ENCODE assay signal across 26 cellular contexts in the genomic region with DNA sequence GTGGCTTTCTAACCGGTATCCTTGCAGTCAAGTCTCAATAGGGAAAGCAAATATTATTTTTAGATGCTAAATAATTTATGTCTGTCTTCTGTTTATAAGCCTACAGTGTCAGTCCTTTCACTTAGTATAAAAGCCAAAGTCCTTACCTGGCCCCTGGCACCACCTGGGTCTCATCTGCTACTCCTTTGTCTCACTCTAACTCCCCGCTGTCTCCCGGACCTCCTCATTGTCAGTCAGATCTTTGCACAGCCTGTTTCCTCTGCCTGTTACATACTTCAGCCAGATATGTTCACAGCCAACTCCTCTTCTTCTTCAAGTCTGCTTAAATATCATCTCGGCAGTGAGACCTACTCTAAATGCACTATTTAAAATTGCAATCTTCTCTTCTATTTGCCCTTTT.
DNase-seq lines count a peak whose midpoint lies in the region; ATAC-seq and TF ChIP-seq lines count a peak whose summit lies in the region.
"Had no signal": no experiment of that assay in that cellular context is flagged by ENCODE, and none has a peak within 500 bp of the region (broad histone marks: within the 10 kb centered on the region; RNA-seq: fewer than 3 reads in every experiment).

No MANE protein-coding gene starts in this region.

- H3K27me3 Mint-ChIP-seq in activated CD4-positive, alpha-beta T cell treated with anti-CD3 and anti-CD28 coated beads, Interleukin-2, amount 10 ng/mL, durations not matched to agents 7 days and 5 days = no peaks in the 10 kb centered on the region
- no peaks in the 10 kb centered on the region for H3K27me3 Mint-ChIP-seq in WTC11 (ENCODE audit: low read depth)
- H3K27me3 Mint-ChIP-seq: B cell had no signal

- peaks cover 81% of the 10 kb centered on the region for H3K36me3 Mint-ChIP-seq in activated CD4-positive, alpha-beta T cell treated with anti-CD3 and anti-CD28 coated beads, Interleukin-2, amount 10 ng/mL, durations not matched to agents 7 days and 5 days (ENCODE audit: low read depth)
- no peaks in the 10 kb centered on the region for H3K36me3 Mint-ChIP-seq in WTC11

- peak; percentile 94 for ATAC-seq in WTC11
- ATAC-seq: K562 had no signal

- CTCF ChIA-PET in activated CD4-positive, alpha-beta T cell treated with anti-CD3 and anti-CD28 coated beads, Interleukin-2, amount 10 ng/mL, durations not matched to agents 7 days and 5 days (lab: Charles Lee) = interaction anchor here (1.2 kb wide), 1 partner anchor 19 kb away, joined by 3 read pairs; no protein-coding TSS in a partner anchor
- CTCF ChIA-PET in WTC11 (lab: Charles Lee) = interaction anchor here (1.1 kb wide), 1 partner anchor 79 kb away, joined by 5 read pairs; no protein-coding TSS in a partner anchor

- no peaks in the 10 kb centered on the region for H3K9me3 Mint-ChIP-seq in activated CD4-positive, alpha-beta T cell treated with anti-CD3 and anti-CD28 coated beads, Interleukin-2, amount 10 ng/mL, durations not matched to agents 7 days and 5 days
- H3K9me3 Mint-ChIP-seq in WTC11 = no peaks in the 10 kb centered on the region

- POLR2A ChIA-PET in activated CD4-positive, alpha-beta T cell treated with anti-CD3 and anti-CD28 coated beads, Interleukin-2, amount 10 ng/mL, durations not matched to agents 7 days and 5 days (lab: Charles Lee) = no interaction called here
- POLR2A ChIA-PET in WTC11 (lab: Charles Lee) = no interaction called here

- H3K27ac Mint-ChIP-seq in activated CD4-positive, alpha-beta T cell treated with anti-CD3 and anti-CD28 coated beads, Interleukin-2, amount 10 ng/mL, durations not matched to agents 7 days and 5 days = peak overlapping the region; percentile 28
- H3K27ac Mint-ChIP-seq in WTC11 = no peak overlapping the region
- H3K27ac Mint-ChIP-seq: B cell had no signal

- no peak for DNase-seq in activated CD4-positive, alpha-beta T cell treated with anti-CD3 and anti-CD28 coated beads, Interleukin-2, amount 10 ng/mL, durations not matched to agents 7 days and 5 days
- DNase-seq in activated CD4-positive, alpha-beta T cell treated with anti-CD3 and anti-CD28 coated beads, Interleukin-2, amount 50 U/mL, for 48 hours = no peak
- DNase-seq in COLO668 (lab: John Stamatoyannopoulos, UW; ENCODE audit: unreplicated experiment) = peak; percentile 22
- DNase-seq in WTC11 (ENCODE audit: low spot score) = no peak
- DNase-seq in iPS-NIHi7 (ENCODE audit: extremely low spot score) = peak; percentile 19
- no peak for DNase-seq in NCI-H226
- no peak for DNase-seq in amygdala (lab: John Stamatoyannopoulos, UW)
- DNase-seq in SIG-M5 (lab: John Stamatoyannopoulos, UW) = no peak
- DNase-seq: activated CD8-positive, alpha-beta memory T cell treated with anti-CD3 and anti-CD28 coated beads, Interleukin-2, amount 50 U/mL, for 48 hours; activated gamma-delta T cell; anterior cingulate cortex; colonic mucosa; COR-L47; DMS79 treated with DMSO at 0.1 percent for 48 hours; head of caudate nucleus; mammary epithelial cell; NCI-H1105; NCI-H2081; NCI-H446; OCI-M1; ovary; SK-N-SH; small intestine; stimulated activated CD8-positive, alpha-beta memory T cell treated with anti-CD3 and anti-CD28 coated beads, Interleukin-4, amount 100 ng/mL, for 48 hours had no signal

- TF ChIP-seq CTCF in WTC11 (IDR thresholded peaks at IDR 0.05) = no peak

- H3K4me3 Mint-ChIP-seq in activated CD4-positive, alpha-beta T cell treated with anti-CD3 and anti-CD28 coated beads, Interleukin-2, amount 10 ng/mL, durations not matched to agents 7 days and 5 days = no peak overlapping the region
- H3K4me3 Mint-ChIP-seq in WTC11 = no peak overlapping the region
- H3K4me3 Mint-ChIP-seq: B cell had no signal

- H3K4me1 Mint-ChIP-seq in activated CD4-positive, alpha-beta T cell treated with anti-CD3 and anti-CD28 coated beads, Interleukin-2, amount 10 ng/mL, durations not matched to agents 7 days and 5 days = peaks cover 59% of the 10 kb centered on the region
- peaks cover 13% of the 10 kb centered on the region for H3K4me1 Mint-ChIP-seq in WTC11
- H3K4me1 Mint-ChIP-seq: B cell had no signal

TF ChIP-seq in WTC11, 78 proteins besides CTCF, POLR2A, EP300 and RAD21:
- no peak for TF ChIP-seq PRRX2 (CRISPR knock-in tag; IDR thresholded peaks at IDR 0.05)
- no peak for TF ChIP-seq IRF2 (CRISPR knock-in tag; IDR thresholded peaks at IDR 0.05; ENCODE audit: borderline replicate concordance, low read depth)

Comparison
In these comparisons a context has a peak if more than half of its experiments do, and no peak if none do; other contexts are left out.
1. DNase-seq: peak in COLO668 (single experiment) and iPS-NIHi7 (single experiment); none in activated CD4-positive, alpha-beta T cell treated with anti-CD3 and anti-CD28 coated beads, Interleukin-2, amount 10 ng/mL, durations not matched to agents 7 days and 5 days (single experiment), activated CD4-positive, alpha-beta T cell treated with anti-CD3 and anti-CD28 coated beads, Interleukin-2, amount 50 U/mL, for 48 hours (0 of 2), WTC11 (single experiment), NCI-H226 (single experiment), amygdala (0 of 56) and SIG-M5 (single experiment).